ENCODE assay signal across 6 cellular contexts in genomic region chr17:42553866-42554249, GRCh38. TPM values are rescaled to one million over a fixed set of nuclear protein-coding genes. Genes with fewer than 3 reads are reported as not detected.
A peak's percentile ranks its signal among the peaks of the same experiment; 100 is the strongest.
DNase-seq lines count a peak whose midpoint lies in the region; ATAC-seq and TF ChIP-seq lines count a peak whose summit lies in the region.

No MANE protein-coding gene starts in this region.

- 76 to 87% methylated on average over 11 to 15 of the region's 16 CpGs for WGBS in mesodermal cell (ENCODE audit: insufficient coverage in 2 of 2), 2 experiments

- H3K27ac Mint-ChIP-seq in activated naive CD4-positive, alpha-beta T cell treated with anti-CD3 and anti-CD28 coated beads, Interleukin-2, amount 50 U/mL, for 24 hours, result peak overlapping the region; percentile 79

- H3K27me3 Mint-ChIP-seq in activated naive CD4-positive, alpha-beta T cell treated with anti-CD3 and anti-CD28 coated beads, Interleukin-2, amount 50 U/mL, for 24 hours, result no peaks in the 10 kb centered on the region

- peaks cover 24% of the 10 kb centered on the region for H3K4me1 Mint-ChIP-seq in activated naive CD4-positive, alpha-beta T cell treated with anti-CD3 and anti-CD28 coated beads, Interleukin-2, amount 50 U/mL, for 24 hours

- H3K4me3 Mint-ChIP-seq in activated naive CD4-positive, alpha-beta T cell treated with anti-CD3 and anti-CD28 coated beads, Interleukin-2, amount 50 U/mL, for 24 hours, result peak overlapping the region; percentile 89

- H3K36me3 ChIP-seq in mesodermal cell (ENCODE audit: control insufficient read depth, insufficient read depth, low read length), result peaks cover 6% of the 10 kb centered on the region

- H3K9me3 Mint-ChIP-seq in activated naive CD4-positive, alpha-beta T cell treated with anti-CD3 and anti-CD28 coated beads, Interleukin-2, amount 50 U/mL, for 24 hours, result no peaks in the 10 kb centered on the region

- H3K4me3 ChIP-seq in GM12865 (ENCODE audit: low read depth, low read length), result peak overlapping the region; percentile 97
- peak overlapping the region; percentile 84 for H3K4me3 ChIP-seq in mesodermal cell (ENCODE audit: extremely low read depth, insufficient read depth, low read length, poor library complexity, severe bottlenecking)

- DNase-seq in GM12865 (ENCODE audit: low read depth) (no peak), SW480 (ENCODE audit: low spot score) (no peak), activated gamma-delta T cell treated with Interleukin-2 at 50 U/mL for 16 hours (no peak)

- TF ChIP-seq CTCF in GM12865 (IDR thresholded peaks at IDR 0.05; ENCODE audit: insufficient read depth, low read depth, low read length, missing control alignments), result no peak

- no peaks in the 10 kb centered on the region for H3K9me3 ChIP-seq in mesodermal cell (ENCODE audit: control insufficient read depth, low read length)

- H3K36me3 Mint-ChIP-seq in activated naive CD4-positive, alpha-beta T cell treated with anti-CD3 and anti-CD28 coated beads, Interleukin-2, amount 50 U/mL, for 24 hours, result no peaks in the 10 kb centered on the region

- H3K27ac ChIP-seq in mesodermal cell (ENCODE audit: low read depth, low read length, severe bottlenecking), result peak overlapping the region; percentile 75

- ATAC-seq in GM18861 (IDR thresholded peaks at IDR 0.05; ENCODE audit: unreplicated experiment), result no peak

- H3K4me1 ChIP-seq in mesodermal cell (ENCODE audit: control insufficient read depth, insufficient read depth, low read length, poor library complexity, severe bottlenecking), result peaks cover 1% of the 10 kb centered on the region

RNA-seq across cellular contexts. Expression of gene HSD17B1, which starts 1.1 kb away (rescaled TPM):
- 0.92 TPM for polyA plus RNA-seq in mesodermal cell (2013, experiment 1 of 2)
- 0.71 TPM for polyA plus RNA-seq in mesodermal cell (2013, experiment 2 of 2)

RNA-seq across cellular contexts. Expression of gene COASY, which starts 8.1 kb away (rescaled TPM):
- 68.8 TPM for polyA plus RNA-seq in mesodermal cell (2013, experiment 1 of 2)
- polyA plus RNA-seq in mesodermal cell (2013, experiment 2 of 2), result 60.4 TPM

RNA-seq across cellular contexts. Expression of gene MLX, which starts 13.0 kb away (rescaled TPM):
- polyA plus RNA-seq in mesodermal cell (2013, experiment 1 of 2), result 39.2 TPM
- 34.6 TPM for polyA plus RNA-seq in mesodermal cell (2013, experiment 2 of 2)

RNA-seq across cellular contexts. Expression of gene NAGLU, which starts 17.8 kb away (rescaled TPM):
- 20.3 TPM for polyA plus RNA-seq in mesodermal cell (2013, experiment 1 of 2)
- polyA plus RNA-seq in mesodermal cell (2013, experiment 2 of 2), result 17.8 TPM

RNA-seq across cellular contexts. Expression of gene PSMC3IP, which starts 23.7 kb away (rescaled TPM):
- 13.9 TPM for polyA plus RNA-seq in mesodermal cell (2013, experiment 1 of 2)
- polyA plus RNA-seq in mesodermal cell (2013, experiment 2 of 2), result 12.8 TPM
